ENCODE assay signal across 24 cellular contexts in the genomic region with DNA sequence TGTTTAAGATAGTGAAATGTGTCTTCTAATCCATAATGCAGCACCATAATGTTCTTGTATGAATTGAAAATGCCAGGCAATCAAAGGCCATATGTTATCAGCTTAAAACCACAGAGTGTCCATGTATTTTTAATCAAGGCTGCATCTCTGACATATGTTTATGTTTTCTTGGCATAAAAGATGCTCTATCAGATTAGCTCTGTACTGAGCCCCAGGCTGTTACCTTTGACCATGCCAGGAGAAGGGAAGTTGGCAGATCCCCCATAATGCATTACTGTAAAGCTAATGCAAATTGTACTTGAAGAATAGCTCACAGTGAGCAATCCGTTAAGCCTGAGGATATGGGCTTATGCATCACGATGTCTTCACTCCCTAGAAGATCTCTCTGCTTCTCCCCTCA.
"Had no signal": no experiment of that assay in that cellular context is flagged by ENCODE, and none has a peak within 500 bp of the region (broad histone marks: within the 10 kb centered on the region; RNA-seq: fewer than 3 reads in every experiment).

No MANE protein-coding gene starts in this region.

- ATAC-seq: activated CD4-positive, CD25-positive, alpha-beta regulatory T cell treated with anti-CD3 and anti-CD28 coated beads, Interleukin-2, amount 50 U/mL, for 24 hours; activated CD8-positive, alpha-beta T cell treated with anti-CD3 and anti-CD28 coated beads for 36 hours; activated T-cell treated with anti-CD3 and anti-CD28 coated beads, Interleukin-2, amount 50 U/mL, for 4 hours; activated T-helper 17 cell treated with anti-CD3 and anti-CD28 coated beads, Interleukin-2, amount 50 U/mL, for 72 hours; esophagus mucosa; gastrocnemius medialis; heart left ventricle had no signal

- DNase-seq: activated B cell treated with CpG ODN at 0.5 μM for 24 hours; activated CD4-positive, alpha-beta T cell treated with anti-CD3 and anti-CD28 coated beads for 48 hours; activated CD4-positive, alpha-beta T cell treated with anti-CD3 and anti-CD28 coated beads, Interleukin-2, amount 50 U/mL, for 1 hour; activated CD4-positive, alpha-beta T cell treated with anti-CD3 and anti-CD28 coated beads, Interleukin-2, amount 50 U/mL, for 48 hours; activated CD8-positive, alpha-beta memory T cell treated with anti-CD3 and anti-CD28 coated beads for 24 hours; activated CD8-positive, alpha-beta T cell treated with anti-CD3 and anti-CD28 coated beads for 36 hours; activated effector memory CD4-positive, alpha-beta T cell treated with Interleukin-2 at 50 U/mL for 16 hours; activated naive CD4-positive, alpha-beta T cell treated with anti-CD3 and anti-CD28 coated beads for 36 hours; activated naive CD8-positive, alpha-beta T cell treated with anti-CD3 and anti-CD28 coated beads, Interleukin-2, amount 10 ng/mL, durations not matched to agents 7 days and 5 days; activated T-cell treated with anti-CD3 and anti-CD28 coated beads, Interleukin-2, amount 50 U/mL, for 4 hours; central memory CD4-positive, alpha-beta T cell; dorsolateral prefrontal cortex; effector memory CD4-positive, alpha-beta T cell; endodermal cell; foreskin fibroblast; gastrocnemius medialis; glutamatergic neuron; heart left ventricle; hypothalamus; T1000; WERI-Rb-1 had no signal
